In the genomic region with DNA sequence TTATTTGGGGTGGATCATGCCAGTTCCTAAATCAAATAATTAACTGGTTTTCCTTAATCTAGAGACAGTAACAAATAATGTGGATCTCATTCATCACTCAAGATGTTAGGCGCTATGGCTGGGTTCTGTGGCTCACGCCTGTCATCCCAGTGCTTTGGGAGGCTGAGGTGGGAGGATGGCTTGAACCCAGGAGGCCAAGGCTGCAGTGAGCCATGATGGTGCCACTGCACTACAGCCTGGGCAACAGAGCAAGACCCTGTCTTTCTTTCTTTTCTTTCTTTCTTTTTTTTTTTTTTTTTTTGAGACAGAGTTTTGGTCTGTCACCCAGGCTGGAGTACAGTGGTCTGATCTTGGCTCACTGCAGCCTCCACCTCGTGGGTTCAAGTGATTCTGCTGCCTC, we compare ENCODE assay signal across 6 cellular contexts. TPM values are rescaled to one million over a fixed set of nuclear protein-coding genes. Genes with fewer than 3 reads are reported as not detected.
DNase-seq lines count a peak whose midpoint lies in the region; ATAC-seq, FAIRE-seq and TF ChIP-seq lines count a peak whose summit lies in the region.
"Not testable (repeated sequence)": the region's sequence is repeated elsewhere in the genome, so short reads cannot be mapped to it uniquely, and the experiment has no call there.
"Had no signal": no experiment of that assay in that cellular context is flagged by ENCODE, and none has a peak within 500 bp of the region (broad histone marks: within the 10 kb centered on the region; RNA-seq: fewer than 3 reads in every experiment).

No MANE protein-coding gene starts in this region.

- H3K9ac ChIP-seq in K562 (ENCODE audit: insufficient read depth in 1 of 2, low read depth in 2 of 2, low read length in 2 of 2): peak overlapping the region in 1 of 2 experiments; percentile 33; a peak in 1 of 4 replicates
- not testable (repeated sequence) for H3K9ac ChIP-seq in neuronal stem cell (ENCODE audit: low read depth, low read length, poor library complexity)

- H3K36me3 Mint-ChIP-seq in WTC11: not testable (repeated sequence)

- CTCF ChIA-PET in HEK293 (lab: Yijun Ruan, JAX) (interaction anchor here (0.5 to 18.2 kb wide), 7 partner anchors 27 to 430 kb away, joined by 3 to 205 read pairs (median 5); a partner anchor contains a TSS), WTC11 (lab: Charles Lee) (interaction anchor here (0.6 to 1.9 kb wide), 3 partner anchors 10 to 101 kb away, joined by 3 to 12 read pairs (median 3); a partner anchor contains a TSS)
- CTCF ChIA-PET in K562 (lab: Yijun Ruan, JAX; ENCODE audit: low intra/inter-chr PET ratio): not testable (repeated sequence)

- not testable (repeated sequence) for H3K9me3 Mint-ChIP-seq in WTC11

- H3K27me3 ChIP-seq in K562 (ENCODE audit: control insufficient read depth in 2 of 2, insufficient read depth in 2 of 2, low read length in 2 of 2); left ventricle myocardium inferior (ENCODE audit: low read depth); neuronal stem cell (ENCODE audit: control insufficient read depth in 3 of 3, insufficient read depth in 3 of 3, low read depth in 1 of 3, low read length in 3 of 3): not testable (repeated sequence)

- H2BK12ac ChIP-seq in neuronal stem cell (ENCODE audit: low read length): peak overlapping the region; percentile 58

- H3K36me3 ChIP-seq in HEK293 (ENCODE audit: control insufficient read depth in 2 of 2, insufficient read depth in 1 of 2, low read length in 2 of 2); K562 (ENCODE audit: control insufficient read depth, insufficient read depth, low read length); left ventricle myocardium inferior; neuronal stem cell (replicated peaks in 1 of 2; ENCODE audit: control insufficient read depth in 2 of 2, insufficient read depth in 2 of 2, low read length in 2 of 2): not testable (repeated sequence)

- not testable (repeated sequence) for H4K91ac ChIP-seq in neuronal stem cell (ENCODE audit: low read depth, low read length, poor library complexity)

- H3K4ac ChIP-seq in neuronal stem cell (ENCODE audit: low read length): not testable (repeated sequence)

- not testable (repeated sequence) for BruUV-seq in K562 (replicated peaks; lab: Mats Ljungman, UMichigan)

- not testable (repeated sequence) for TF ChIP-seq POLR2A in K562 (conservative IDR thresholded peaks at IDR 0.05)

- H3K4me1 Mint-ChIP-seq in WTC11: not testable (repeated sequence)

- not testable (repeated sequence) for H3K4me3 Mint-ChIP-seq in WTC11

- not testable (repeated sequence) for H3K9me1 ChIP-seq in K562 (ENCODE audit: control insufficient read depth, insufficient read depth, low read length)

- not testable (repeated sequence) for H3K27ac ChIP-seq in HEK293 (ENCODE audit: extremely low read depth, low read depth, low read length); K562 (ENCODE audit: extremely low read depth, low read depth, low read length); neuronal stem cell (replicated peaks; ENCODE audit: low read length)
- H3K27ac ChIP-seq in left ventricle myocardium inferior (replicated peaks): peak overlapping the region; percentile 51

- not testable (repeated sequence) for TF ChIP-seq CTCF in HEK293 (tag by site-specific recombination; IDR thresholded peaks at IDR 0.05); WTC11 (IDR thresholded peaks at IDR 0.05); K562 (IDR thresholded peaks at IDR 0.05 in 2 of 3, conservative IDR thresholded peaks at IDR 0.05 in 1 of 3; ENCODE audit: insufficient read depth in 2 of 3, low read depth in 1 of 3, low read length in 3 of 3); left ventricle myocardium inferior (IDR thresholded peaks at IDR 0.05; ENCODE audit: borderline replicate concordance)

- H2AK5ac ChIP-seq in neuronal stem cell (ENCODE audit: low read depth, low read length): not testable (repeated sequence)

- not testable (repeated sequence) for H3K18ac ChIP-seq in neuronal stem cell (ENCODE audit: low read length)

- H3K4me3 ChIP-seq in HEK293 (ENCODE audit: low read depth, low read length); K562; left ventricle myocardium inferior; neuronal stem cell (ENCODE audit: low read length in 2 of 2): not testable (repeated sequence)

- not testable (repeated sequence) for H3K79me1 ChIP-seq in neuronal stem cell (ENCODE audit: low read depth, low read length)

- not testable (repeated sequence) for ATAC-seq in WTC11, K562

- H4K8ac ChIP-seq in neuronal stem cell (ENCODE audit: low read depth, low read length): not testable (repeated sequence)

- intact Hi-C loops in K562 (cut with micrococcal nuclease); left ventricle myocardium inferior (cut with micrococcal nuclease): not testable (repeated sequence)

- POLR2A ChIA-PET in HEK293 (lab: Yijun Ruan, JAX): interaction anchor here (0.6 kb wide), 1 partner anchor 27 kb away, joined by 4 read pairs; no protein-coding TSS in a partner anchor
- POLR2A ChIA-PET in WTC11 (lab: Charles Lee); K562 (lab: Yijun Ruan, JAX): not testable (repeated sequence)

- not testable (repeated sequence) for H3K14ac ChIP-seq in neuronal stem cell (ENCODE audit: low read length)

- not testable (repeated sequence) for TF ChIP-seq RAD21 in K562 (CRISPR knock-in tag; conservative IDR thresholded peaks at IDR 0.05 in 1 of 2, IDR thresholded peaks at IDR 0.05 in 1 of 2)

- not testable (repeated sequence) for H3K9me3 ChIP-seq in HEK293 (ENCODE audit: control insufficient read depth, insufficient read depth, low read depth, low read length); K562 (replicated peaks; ENCODE audit: control insufficient read depth, insufficient read depth, low read depth, low read length); left ventricle myocardium inferior (replicated peaks); neuronal stem cell (replicated peaks in 1 of 2; ENCODE audit: control insufficient read depth in 2 of 2, insufficient read depth in 1 of 2, low read depth in 1 of 2, low read length in 2 of 2)

- H2BK120ac ChIP-seq in neuronal stem cell (ENCODE audit: low read depth, low read length): not testable (repeated sequence)

- not testable (repeated sequence) for H2AFZ ChIP-seq in K562 (ENCODE audit: low read depth, low read length); neuronal stem cell (ENCODE audit: low read length)

- in situ Hi-C loops in K562 (cut with MboI): loop anchor here (5.0 kb wide), 2 partner anchors 75 to 100 kb away; a partner anchor contains a TSS

- H3K23ac ChIP-seq in neuronal stem cell (ENCODE audit: low read depth, low read length, poor library complexity): not testable (repeated sequence)

- H3K79me2 ChIP-seq in K562 (ENCODE audit: control insufficient read depth, insufficient read depth, low read length): not testable (repeated sequence)

- not testable (repeated sequence) for H3K27me3 Mint-ChIP-seq in WTC11 (ENCODE audit: low read depth)

- H3K4me2 ChIP-seq in K562 (ENCODE audit: insufficient read depth, low read length); neuronal stem cell (ENCODE audit: insufficient read depth, low read length, poor library complexity, severe bottlenecking): not testable (repeated sequence)

- WGBS in K562 (ENCODE audit: insufficient coverage, low coverage, missing lambda C conversion rate): 96% methylated on average over 2 of the region's 3 CpGs
- no CpG with 5 or more reads among the region's 3 CpGs for WGBS in neuronal stem cell (ENCODE audit: extremely low coverage in 2 of 2, insufficient read length in 2 of 2, insufficient replicate concordance in 1 of 2), 2 donors

- H4K20me1 ChIP-seq in K562 (replicated peaks; ENCODE audit: control insufficient read depth, insufficient read depth, low read length): not testable (repeated sequence)

- not testable (repeated sequence) for H3K4me1 ChIP-seq in HEK293 (ENCODE audit: control insufficient read depth, insufficient read depth, low read length); K562 (replicated peaks in 1 of 2; ENCODE audit: control insufficient read depth in 2 of 2, insufficient read depth in 2 of 2, low read length in 2 of 2); left ventricle myocardium inferior; neuronal stem cell (ENCODE audit: control insufficient read depth in 2 of 2, insufficient read depth in 1 of 2, low read depth in 1 of 2, low read length in 2 of 2)

- DNase-seq in WTC11 (ENCODE audit: low spot score); K562 (ENCODE audit: extremely low read depth in 1 of 4, low spot score in 3 of 4); left ventricle myocardium inferior; neuronal stem cell (ENCODE audit: low spot score): not testable (repeated sequence)

- not testable (repeated sequence) for H3K27ac Mint-ChIP-seq in WTC11

- not testable (repeated sequence) for TF ChIP-seq EP300 in K562 (IDR thresholded peaks at IDR 0.05; ENCODE audit: low read length)

- H2BK15ac ChIP-seq in neuronal stem cell (ENCODE audit: low read length): not testable (repeated sequence)

- FAIRE-seq in K562 (lab: Jason Lieb, UNC): not testable (repeated sequence)

- H2BK5ac ChIP-seq in neuronal stem cell (ENCODE audit: low read length): not testable (repeated sequence)

RNA-seq across cellular contexts. Expression of a gene that starts 19.8 kb away (rescaled TPM):
- total RNA-seq in WTC11 (2021) (30.7 to 36.9 TPM (median 33.6 TPM) in 3 replicates), K562 (2014; rRNA removed) (9.0 and 11.2 TPM in 2 replicates), K562 (2014; rRNA removed; fragmentation: Illumina TruSeq; extraction: Trizol) (4.7 and 7.4 TPM in 2 replicates), K562 (2015; rRNA removed; fragmentation: Illumina TruSeq; extraction: Trizol) (6.5 and 7.0 TPM in 2 replicates), K562 (2021) (17.0 and 18.6 TPM in 2 replicates), left ventricle myocardium inferior (9.2 TPM)
- 35.7 and 82.7 TPM in 2 replicates for total RNA-seq in K562 (2011; cell fraction: chromatin; rRNA removed; ENCODE audit: low replicate concordance)
- total RNA-seq in K562 (2011; cell fraction: nucleolus; rRNA removed): 44.5 and 46.5 TPM in 2 replicates
- total RNA-seq in K562 (2011; cell fraction: nucleoplasm; rRNA removed): 44.1 and 47.5 TPM in 2 replicates
- polyA plus RNA-seq in K562 (2011; rRNA removed) (7.2 and 11.4 TPM in 2 replicates), K562 (2014; fragmentation: Illumina TruSeq; extraction: Trizol) (10.1 and 11.4 TPM in 2 replicates), K562 (2014; fragmentation: Nextera tagmentation; extraction: Ambion mirVana) (1 to 10 TPM; 1.7 to 3.8 TPM), K562 (2014; rRNA removed) (12.2 and 18.5 TPM in 2 replicates)
- 10.3 and 15.3 TPM in 2 replicates for polyA plus RNA-seq in K562 (2011; cell fraction: cytosol; rRNA removed)
- polyA plus RNA-seq in K562 (2011; cell fraction: nucleus; rRNA removed): 28.6 and 45.5 TPM in 2 replicates
- 6.7 and 14.1 TPM in 2 replicates for polyA plus RNA-seq in K562 (2012)
- 13.6 and 16.5 TPM in 2 replicates for polyA minus RNA-seq in K562 (2011; rRNA and poly(A)+ RNA removed)
- polyA minus RNA-seq in K562 (2011; cell fraction: cytosol; rRNA and poly(A)+ RNA removed): 7.0 and 11.8 TPM in 2 replicates
- polyA minus RNA-seq in K562 (2011; cell fraction: nucleus; rRNA and poly(A)+ RNA removed): 8.1 and 13.1 TPM in 2 replicates
- polyA plus RNA-seq in neuronal stem cell (2013, experiment 1 of 2): 11.1 TPM
- 11.1 TPM for polyA plus RNA-seq in neuronal stem cell (2013, experiment 2 of 2)

RNA-seq across cellular contexts. Expression of a gene that starts 23.3 kb away (rescaled TPM):
- 0.37 to 0.80 TPM (median 0.50 TPM) in 3 replicates for total RNA-seq in WTC11 (2021)
- total RNA-seq in K562 (2011; cell fraction: chromatin; rRNA removed; ENCODE audit: low replicate concordance): 0.14 and 0.25 TPM in 2 replicates
- 0.17 TPM in 1 of 2 replicates, not detected in the other for total RNA-seq in K562 (2011; cell fraction: nucleolus; rRNA removed)
- 0.31 TPM in 1 of 2 replicates, not detected in the other for total RNA-seq in K562 (2011; cell fraction: nucleoplasm; rRNA removed)
- 0.09 and 0.12 TPM in 2 replicates for total RNA-seq in K562 (2014; rRNA removed)
- 0.22 and 0.26 TPM in 2 replicates for total RNA-seq in K562 (2014; rRNA removed; fragmentation: Illumina TruSeq; extraction: Trizol)
- total RNA-seq in K562 (2015; rRNA removed; fragmentation: Illumina TruSeq; extraction: Trizol): 0.11 TPM in 2 replicates
- total RNA-seq in K562 (2021): 0.22 TPM in 2 replicates
- 0.20 and 0.28 TPM in 2 replicates for polyA plus RNA-seq in K562 (2011; rRNA removed)
- polyA plus RNA-seq in K562 (2011; cell fraction: cytosol; rRNA removed): 0.32 and 0.39 TPM in 2 replicates
- polyA plus RNA-seq in K562 (2011; cell fraction: nucleus; rRNA removed): 0.07 and 0.29 TPM in 2 replicates
- polyA plus RNA-seq in K562 (2012): 0.18 and 0.25 TPM in 2 replicates
- polyA plus RNA-seq in K562 (2014; fragmentation: Illumina TruSeq; extraction: Trizol): 0.19 and 0.32 TPM in 2 replicates
- polyA plus RNA-seq in K562 (2014; fragmentation: Nextera tagmentation; extraction: Ambion mirVana): under 1 TPM; 0.25 to 0.27 TPM
- polyA plus RNA-seq in K562 (2014; rRNA removed): 0.12 and 0.15 TPM in 2 replicates
- polyA minus RNA-seq in K562 (2011; rRNA and poly(A)+ RNA removed): 0.11 TPM in 1 of 2 replicates, not detected in the other
- polyA minus RNA-seq in K562 (2011; cell fraction: cytosol; rRNA and poly(A)+ RNA removed): not detected in 2 replicates
- not detected in 2 replicates for polyA minus RNA-seq in K562 (2011; cell fraction: nucleus; rRNA and poly(A)+ RNA removed)
- not detected for total RNA-seq in left ventricle myocardium inferior
- 1.1 TPM for polyA plus RNA-seq in neuronal stem cell (2013, experiment 1 of 2)
- 0.91 TPM for polyA plus RNA-seq in neuronal stem cell (2013, experiment 2 of 2)
- polyA plus RNA-seq: CD14-positive monocyte had no signal
